32 cellular contexts compared by ENCODE assay signal in genomic region chr11:118873804-118874203, GRCh38. TPM values are rescaled to one million over a fixed set of nuclear protein-coding genes. Genes with fewer than 3 reads are reported as not detected.
A peak's percentile ranks its signal among the peaks of the same experiment; 100 is the strongest.
DNase-seq lines count a peak whose midpoint lies in the region; ATAC-seq and TF ChIP-seq lines count a peak whose summit lies in the region.
"Had no signal": no experiment of that assay in that cellular context is flagged by ENCODE, and none has a peak within 500 bp of the region (broad histone marks: within the 10 kb centered on the region; RNA-seq: fewer than 3 reads in every experiment).

No MANE protein-coding gene starts in this region.

- H3K9me3 Mint-ChIP-seq in activated T-cell treated with anti-CD3 and anti-CD28 coated beads, Interleukin-2, amount 50 U/mL, for 24 hours = no peaks in the 10 kb centered on the region
- H3K9me3 Mint-ChIP-seq in activated T-cell treated with anti-CD3 and anti-CD28 coated beads, Interleukin-2, amount 50 U/mL, for 4 hours = no peaks in the 10 kb centered on the region
- H3K9me3 Mint-ChIP-seq in IgD-negative memory B cell = no peaks in the 10 kb centered on the region
- H3K9me3 Mint-ChIP-seq in activated naive CD8-positive, alpha-beta T cell treated with anti-CD3 and anti-CD28 coated beads, Interleukin-2, amount 50 U/mL, for 24 hours = no peaks in the 10 kb centered on the region
- H3K9me3 Mint-ChIP-seq: endodermal cell had no signal

- H3K27me3 ChIP-seq in neutrophil = no peaks in the 10 kb centered on the region
- H3K27me3 ChIP-seq in colonic mucosa = no peaks in the 10 kb centered on the region
- H3K27me3 ChIP-seq: breast epithelium, esophagus muscularis mucosa, vagina had no signal

- no peaks in the 10 kb centered on the region for H3K27me3 Mint-ChIP-seq in activated T-cell treated with anti-CD3 and anti-CD28 coated beads, Interleukin-2, amount 50 U/mL, for 24 hours
- no peaks in the 10 kb centered on the region for H3K27me3 Mint-ChIP-seq in activated T-cell treated with anti-CD3 and anti-CD28 coated beads, Interleukin-2, amount 50 U/mL, for 4 hours (ENCODE audit: low read depth)
- peaks cover 2% of the 10 kb centered on the region for H3K27me3 Mint-ChIP-seq in IgD-negative memory B cell
- no peaks in the 10 kb centered on the region for H3K27me3 Mint-ChIP-seq in activated naive CD8-positive, alpha-beta T cell treated with anti-CD3 and anti-CD28 coated beads, Interleukin-2, amount 50 U/mL, for 24 hours

- H3K36me3 ChIP-seq in neutrophil (no peaks in the 10 kb centered on the region), colonic mucosa (no peaks in the 10 kb centered on the region)
- H3K36me3 ChIP-seq: breast epithelium, esophagus muscularis mucosa, thoracic aorta, vagina had no signal

- no peak overlapping the region for H3K4me3 Mint-ChIP-seq in activated T-cell treated with anti-CD3 and anti-CD28 coated beads, Interleukin-2, amount 50 U/mL, for 24 hours
- H3K4me3 Mint-ChIP-seq in activated T-cell treated with anti-CD3 and anti-CD28 coated beads, Interleukin-2, amount 50 U/mL, for 4 hours = no peak overlapping the region
- peak overlapping the region in 2 of 4 donors; percentile 52 to 73 for H3K4me3 Mint-ChIP-seq in IgD-negative memory B cell
- no peak overlapping the region for H3K4me3 Mint-ChIP-seq in activated naive CD8-positive, alpha-beta T cell treated with anti-CD3 and anti-CD28 coated beads, Interleukin-2, amount 50 U/mL, for 24 hours
- H3K4me3 Mint-ChIP-seq: endodermal cell had no signal

- TF ChIP-seq CTCF in neutrophil (IDR thresholded peaks at IDR 0.05) (no peak), colonic mucosa (IDR thresholded peaks at IDR 0.05) (no peak)

- no peak overlapping the region for H3K9ac ChIP-seq in colonic mucosa (ENCODE audit: low read depth in 2 of 2, low read length in 2 of 2)

- H3K9me3 ChIP-seq in neutrophil = no peaks in the 10 kb centered on the region
- no peaks in the 10 kb centered on the region for H3K9me3 ChIP-seq in colonic mucosa
- H3K9me3 ChIP-seq: breast epithelium, esophagus muscularis mucosa, thoracic aorta, vagina had no signal

- H3K4me1 Mint-ChIP-seq in activated T-cell treated with anti-CD3 and anti-CD28 coated beads, Interleukin-2, amount 50 U/mL, for 24 hours (ENCODE audit: low read depth) = peaks cover 90% of the 10 kb centered on the region
- peaks cover 83% of the 10 kb centered on the region for H3K4me1 Mint-ChIP-seq in activated T-cell treated with anti-CD3 and anti-CD28 coated beads, Interleukin-2, amount 50 U/mL, for 4 hours (ENCODE audit: low read depth)
- peaks cover 43 to 63% (median 57%) of the 10 kb centered on the region in 3 donors for H3K4me1 Mint-ChIP-seq in IgD-negative memory B cell
- H3K4me1 Mint-ChIP-seq in activated naive CD8-positive, alpha-beta T cell treated with anti-CD3 and anti-CD28 coated beads, Interleukin-2, amount 50 U/mL, for 24 hours = peaks cover 81% of the 10 kb centered on the region

- H3K4me1 ChIP-seq in neutrophil (ENCODE audit: control insufficient read depth in 1 of 2, insufficient read depth in 1 of 2, low read depth in 1 of 2, low read length in 1 of 2) (peaks cover 65 to 69% of the 10 kb centered on the region in 2 experiments), colonic mucosa (no peaks in the 10 kb centered on the region)

- ATAC-seq in activated T-cell treated with anti-CD3 and anti-CD28 coated beads, Interleukin-2, amount 50 U/mL, for 4 hours = no peak
- ATAC-seq in activated naive CD8-positive, alpha-beta T cell treated with anti-CD3 and anti-CD28 coated beads, Interleukin-2, amount 50 U/mL, for 24 hours = no peak

- H3K36me3 Mint-ChIP-seq in activated T-cell treated with anti-CD3 and anti-CD28 coated beads, Interleukin-2, amount 50 U/mL, for 24 hours (ENCODE audit: low read depth) = no peaks in the 10 kb centered on the region
- H3K36me3 Mint-ChIP-seq in activated T-cell treated with anti-CD3 and anti-CD28 coated beads, Interleukin-2, amount 50 U/mL, for 4 hours (ENCODE audit: insufficient read depth) = no peaks in the 10 kb centered on the region
- peaks cover 3% of the 10 kb centered on the region for H3K36me3 Mint-ChIP-seq in IgD-negative memory B cell
- no peaks in the 10 kb centered on the region for H3K36me3 Mint-ChIP-seq in activated naive CD8-positive, alpha-beta T cell treated with anti-CD3 and anti-CD28 coated beads, Interleukin-2, amount 50 U/mL, for 24 hours (ENCODE audit: low read depth)

- H3K27ac ChIP-seq in neutrophil = peak overlapping the region; percentile 45
- no peak overlapping the region for H3K27ac ChIP-seq in colonic mucosa
- H3K27ac ChIP-seq: breast epithelium, coronary artery, esophagus muscularis mucosa, RWPE1, thoracic aorta, vagina had no signal

- intact Hi-C loops in colonic mucosa (cut with DNase I) = no loop called here

- no peak overlapping the region for H3K4me3 ChIP-seq in neutrophil (ENCODE audit: low read depth in 1 of 2, low read length in 1 of 2)
- H3K4me3 ChIP-seq in colonic mucosa = no peak overlapping the region
- H3K4me3 ChIP-seq: breast epithelium, coronary artery, esophagus muscularis mucosa, smooth muscle cell, thoracic aorta, vagina had no signal

- H3K27ac Mint-ChIP-seq in activated T-cell treated with anti-CD3 and anti-CD28 coated beads, Interleukin-2, amount 50 U/mL, for 24 hours = peak overlapping the region; percentile 83
- H3K27ac Mint-ChIP-seq in IgD-negative memory B cell = peak overlapping the region in 2 of 3 donors; percentile 76 to 95
- peak overlapping the region; percentile 48 for H3K27ac Mint-ChIP-seq in activated naive CD8-positive, alpha-beta T cell treated with anti-CD3 and anti-CD28 coated beads, Interleukin-2, amount 50 U/mL, for 24 hours
- H3K27ac Mint-ChIP-seq: endodermal cell had no signal

- no peak for DNase-seq in activated T-cell treated with anti-CD3 and anti-CD28 coated beads, Interleukin-2, amount 50 U/mL, for 24 hours
- no peak for DNase-seq in activated T-cell treated with anti-CD3 and anti-CD28 coated beads, Interleukin-2, amount 50 U/mL, for 4 hours
- no peak for DNase-seq in activated naive CD8-positive, alpha-beta T cell treated with anti-CD3 and anti-CD28 coated beads, Interleukin-2, amount 50 U/mL, for 24 hours
- DNase-seq in NAMALWA (ENCODE audit: low spot score) = no peak
- DNase-seq in HUDEP-2 (lab: John Stamatoyannopoulos, UW; ENCODE audit: unreplicated experiment in 76 of 76) = no peak
- no peak for DNase-seq in colonic mucosa
- DNase-seq: amniotic stem cell; Calu3; endodermal cell; foreskin melanocyte; HCEC 1CT; mesendoderm; NCI-H1105; NCI-H2081; NCI-H774; stimulated activated CD4-positive, alpha-beta T cell treated with anti-CD3 and anti-CD28 coated beads, Interleukin-2, amount 100 ng/mL, for 24 hours; stimulated activated naive CD4-positive, alpha-beta T cell; T1000 had no signal

RNA-seq across cellular contexts. Expression of gene CXCR5, which starts 9.9 kb away (rescaled TPM):
- 10 to 100 TPM; 17.6 to 30.8 (median 23.7) TPM for total RNA-seq in activated T-cell treated with anti-CD3 and anti-CD28 coated beads, Interleukin-2, amount 50 U/mL, for 4 hours
- 93.4 TPM for polyA plus RNA-seq in IgD-negative memory B cell
- total RNA-seq in colonic mucosa = under 1 TPM; 0.05 to 0.19 TPM
- total RNA-seq: breast epithelium, Calu3, LHCN-M2, myocyte, osteoblast, renal cortical epithelial cell, smooth muscle cell, thoracic aorta, vagina had no signal
- polyA plus RNA-seq: BJ, smooth muscle cell had no signal

RNA-seq across cellular contexts. Expression of gene BCL9L, which starts 51.9 kb away (rescaled TPM):
- total RNA-seq in activated T-cell treated with anti-CD3 and anti-CD28 coated beads, Interleukin-2, amount 50 U/mL, for 4 hours = 10 to 100 TPM; 26.1 to 31.2 (median 26.9) TPM
- polyA plus RNA-seq in IgD-negative memory B cell = 2.8 TPM
- total RNA-seq in colonic mucosa = 10 to 100 TPM; 31.4 to 37.4 TPM

Comparison
In these comparisons a context has a peak if more than half of its experiments do, and no peak if none do; other contexts are left out.
1. RNA of gene CXCR5, which starts 9.9 kb away (total RNA-seq): 17.6 to 30.8 TPM in activated T-cell treated with anti-CD3 and anti-CD28 coated beads, Interleukin-2, amount 50 U/mL, for 4 hours; 0.05 to 0.19 TPM in colonic mucosa; every median in the first group is over 10 times any median in the second.
2. Peak in every context shown above with its lines, with median percentiles within 50 percentile points of each other: H3K27ac Mint-ChIP-seq.